1 cellular context compared by ENCODE assay signal in genomic region chr5:141691867-141692532, GRCh38.
TF ChIP-seq lines count a peak whose summit lies in the region.

No MANE protein-coding gene starts in this region.

TF ChIP-seq in K562, 482 proteins besides CTCF, POLR2A, EP300 and RAD21 (continued from another document):
- TF ChIP-seq TFE3 (CRISPR knock-in tag; IDR thresholded peaks at IDR 0.05) (no peak), JUND (IDR thresholded peaks at IDR 0.05; ENCODE audit: borderline replicate concordance, low read depth, low read length) (peak; percentile 46; the same call in 1 of the 2 replicates), JUND (tag; IDR thresholded peaks at IDR 0.05; ENCODE audit: borderline replicate concordance, low read depth, low read length) (no peak; the same call in 1 of the 3 replicates), ZNF511 (CRISPR knock-in tag; IDR thresholded peaks at IDR 0.05) (no peak), KDM4B (IDR thresholded peaks at IDR 0.05; ENCODE audit: borderline replicate concordance in 2 of 2, low read depth in 1 of 2) (no peak), HNRNPK (IDR thresholded peaks at IDR 0.05; ENCODE audit: low read depth, low read length, poor library complexity, severe bottlenecking) (no peak), MBD1 (CRISPR knock-in tag; IDR thresholded peaks at IDR 0.05) (no peak), NCOA2 (IDR thresholded peaks at IDR 0.05; ENCODE audit: partially characterized antibody in 2 of 2) (no peak), ZNF124 (CRISPR knock-in tag; IDR thresholded peaks at IDR 0.05) (no peak), NUFIP1 (IDR thresholded peaks at IDR 0.05; ENCODE audit: partially characterized antibody) (no peak), JUNB (CRISPR knock-in tag; conservative IDR thresholded peaks at IDR 0.05) (no peak), CBX2 (IDR thresholded peaks at IDR 0.05; ENCODE audit: insufficient read depth, low read length, poor library complexity, severe bottlenecking) (no peak), POLR2B (IDR thresholded peaks at IDR 0.05; ENCODE audit: low read depth, partially characterized antibody) (no peak), FIP1L1 (IDR thresholded peaks at IDR 0.05; ENCODE audit: low read depth, low read length, poor library complexity, severe bottlenecking) (no peak), MEF2A (IDR thresholded peaks at IDR 0.05; ENCODE audit: control insufficient read depth, low read depth, low read length) (no peak), ZNF143 (CRISPR knock-in tag; IDR thresholded peaks at IDR 0.05) (no peak), ZBTB17 (CRISPR knock-in tag; IDR thresholded peaks at IDR 0.05) (no peak), ZBTB7A (IDR thresholded peaks at IDR 0.05; ENCODE audit: borderline replicate concordance, control insufficient read depth, low read depth, low read length) (peak; percentile 64; the same call in 1 of the 2 replicates), ZNF507 (tag; conservative IDR thresholded peaks at IDR 0.05) (no peak), ZBTB34 (CRISPR knock-in tag; IDR thresholded peaks at IDR 0.05) (no peak)
- TF ChIP-seq, protein P1, sequence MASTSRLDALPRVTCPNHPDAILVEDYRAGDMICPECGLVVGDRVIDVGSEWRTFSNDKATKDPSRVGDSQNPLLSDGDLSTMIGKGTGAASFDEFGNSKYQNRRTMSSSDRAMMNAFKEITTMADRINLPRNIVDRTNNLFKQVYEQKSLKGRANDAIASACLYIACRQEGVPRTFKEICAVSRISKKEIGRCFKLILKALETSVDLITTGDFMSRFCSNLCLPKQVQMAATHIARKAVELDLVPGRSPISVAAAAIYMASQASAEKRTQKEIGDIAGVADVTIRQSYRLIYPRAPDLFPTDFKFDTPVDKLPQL (IDR thresholded peaks at IDR 0.05; ENCODE audit: extremely low read depth, insufficient read length), result no peak
- TF ChIP-seq, protein P2, sequence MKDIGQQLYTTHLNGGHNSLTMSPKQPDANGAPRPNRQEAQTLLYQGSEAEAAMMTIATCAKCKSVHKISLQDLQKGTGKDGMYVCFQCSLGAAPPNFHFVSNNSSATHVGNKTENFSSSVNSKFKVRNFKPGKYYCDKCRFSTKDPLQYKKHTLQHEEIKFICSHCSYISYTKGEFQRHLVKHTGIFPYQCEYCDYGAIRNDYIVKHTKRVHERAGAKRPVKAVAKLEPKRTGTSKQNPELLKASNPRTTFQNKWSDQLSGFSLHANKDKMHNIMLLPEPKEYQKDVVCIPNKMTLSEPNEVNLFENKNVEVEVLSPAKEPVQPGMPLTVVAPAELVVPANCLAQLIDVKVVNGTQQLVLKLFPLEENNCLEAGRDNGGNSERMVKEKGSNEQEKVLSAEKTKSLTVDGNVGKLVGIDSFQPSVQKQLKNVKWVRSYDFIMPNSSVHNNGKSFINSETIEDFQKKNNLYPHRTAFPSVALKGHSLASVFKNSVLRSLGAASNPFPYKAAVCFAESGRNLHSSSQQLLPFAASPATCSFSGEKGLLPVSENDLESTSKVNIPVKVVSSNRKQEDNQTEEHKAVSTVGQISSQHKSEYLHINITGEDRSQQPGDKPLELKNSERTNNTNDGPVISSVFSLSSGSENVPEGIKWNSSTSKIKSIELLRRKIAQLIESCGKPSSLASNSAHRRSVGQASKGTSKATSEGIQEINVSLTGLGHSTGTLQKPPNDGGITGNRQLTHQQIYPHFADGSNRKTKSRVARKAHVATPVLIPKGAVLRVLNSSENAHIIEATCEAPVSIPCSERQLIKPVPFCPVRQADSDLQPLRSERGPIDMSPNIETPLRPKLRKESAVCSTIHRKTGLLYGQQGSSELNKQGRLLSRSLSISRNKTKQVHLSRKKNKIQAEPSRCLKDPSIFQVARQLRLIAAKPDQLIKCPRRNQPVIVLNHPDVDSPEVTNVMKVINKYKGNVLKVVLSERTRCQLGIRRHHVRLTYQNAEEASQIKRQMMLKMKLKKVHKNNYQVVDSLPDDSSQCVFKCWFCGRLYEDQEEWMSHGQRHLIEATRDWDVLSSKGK (CRISPR knock-in tag; IDR thresholded peaks at IDR 0.05), result no peak
- TF ChIP-seq, protein P3, sequence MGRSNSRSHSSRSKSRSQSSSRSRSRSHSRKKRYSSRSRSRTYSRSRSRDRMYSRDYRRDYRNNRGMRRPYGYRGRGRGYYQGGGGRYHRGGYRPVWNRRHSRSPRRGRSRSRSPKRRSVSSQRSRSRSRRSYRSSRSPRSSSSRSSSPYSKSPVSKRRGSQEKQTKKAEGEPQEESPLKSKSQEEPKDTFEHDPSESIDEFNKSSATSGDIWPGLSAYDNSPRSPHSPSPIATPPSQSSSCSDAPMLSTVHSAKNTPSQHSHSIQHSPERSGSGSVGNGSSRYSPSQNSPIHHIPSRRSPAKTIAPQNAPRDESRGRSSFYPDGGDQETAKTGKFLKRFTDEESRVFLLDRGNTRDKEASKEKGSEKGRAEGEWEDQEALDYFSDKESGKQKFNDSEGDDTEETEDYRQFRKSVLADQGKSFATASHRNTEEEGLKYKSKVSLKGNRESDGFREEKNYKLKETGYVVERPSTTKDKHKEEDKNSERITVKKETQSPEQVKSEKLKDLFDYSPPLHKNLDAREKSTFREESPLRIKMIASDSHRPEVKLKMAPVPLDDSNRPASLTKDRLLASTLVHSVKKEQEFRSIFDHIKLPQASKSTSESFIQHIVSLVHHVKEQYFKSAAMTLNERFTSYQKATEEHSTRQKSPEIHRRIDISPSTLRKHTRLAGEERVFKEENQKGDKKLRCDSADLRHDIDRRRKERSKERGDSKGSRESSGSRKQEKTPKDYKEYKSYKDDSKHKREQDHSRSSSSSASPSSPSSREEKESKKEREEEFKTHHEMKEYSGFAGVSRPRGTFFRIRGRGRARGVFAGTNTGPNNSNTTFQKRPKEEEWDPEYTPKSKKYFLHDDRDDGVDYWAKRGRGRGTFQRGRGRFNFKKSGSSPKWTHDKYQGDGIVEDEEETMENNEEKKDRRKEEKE (IDR thresholded peaks at IDR 0.05; ENCODE audit: borderline replicate concordance in 1 of 2, control insufficient read depth in 1 of 2, low read depth in 2 of 2, low read length in 1 of 2), result no peak
- TF ChIP-seq, protein P4, sequence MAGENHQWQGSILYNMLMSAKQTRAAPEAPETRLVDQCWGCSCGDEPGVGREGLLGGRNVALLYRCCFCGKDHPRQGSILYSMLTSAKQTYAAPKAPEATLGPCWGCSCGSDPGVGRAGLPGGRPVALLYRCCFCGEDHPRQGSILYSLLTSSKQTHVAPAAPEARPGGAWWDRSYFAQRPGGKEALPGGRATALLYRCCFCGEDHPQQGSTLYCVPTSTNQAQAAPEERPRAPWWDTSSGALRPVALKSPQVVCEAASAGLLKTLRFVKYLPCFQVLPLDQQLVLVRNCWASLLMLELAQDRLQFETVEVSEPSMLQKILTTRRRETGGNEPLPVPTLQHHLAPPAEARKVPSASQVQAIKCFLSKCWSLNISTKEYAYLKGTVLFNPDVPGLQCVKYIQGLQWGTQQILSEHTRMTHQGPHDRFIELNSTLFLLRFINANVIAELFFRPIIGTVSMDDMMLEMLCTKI (IDR thresholded peaks at IDR 0.05; ENCODE audit: partially characterized antibody), result no peak
